In genomic region chr3:23219552-23219951, GRCh38 we compare ENCODE assay signal across 15 cellular contexts. TPM values are rescaled to one million over a fixed set of nuclear protein-coding genes. Genes with fewer than 3 reads are reported as not detected.
DNase-seq lines count a peak whose midpoint lies in the region; ATAC-seq and TF ChIP-seq lines count a peak whose summit lies in the region.
"Had no signal": no experiment of that assay in that cellular context is flagged by ENCODE, and none has a peak within 500 bp of the region (broad histone marks: within the 10 kb centered on the region; RNA-seq: fewer than 3 reads in every experiment).

No MANE protein-coding gene starts in this region.

- DNase-seq in activated T-cell treated with anti-CD3 and anti-CD28 coated beads, Interleukin-2, amount 50 U/mL, for 4 hours, result no peak
- no peak for DNase-seq in middle frontal gyrus (ENCODE audit: extremely low spot score, low spot score)
- DNase-seq in activated CD8-positive, alpha-beta memory T cell treated with anti-CD3 and anti-CD28 coated beads for 24 hours, result no peak
- DNase-seq: activated T-cell treated with anti-CD3 and anti-CD28 coated beads, Interleukin-2, amount 50 U/mL, for 72 hours; BE2C; body of pancreas; GF-D8; hippocampal formation; mesenchymal stem cell; NCI-H2029 treated with DMSO at 0.1 percent for 48 hours had no signal

- peaks cover 18% of the 10 kb centered on the region for H3K4me1 Mint-ChIP-seq in activated T-cell treated with anti-CD3 and anti-CD28 coated beads, Interleukin-2, amount 50 U/mL, for 4 hours (ENCODE audit: low read depth)

- H3K27ac ChIP-seq in VCaP, result peak overlapping the region; percentile 76
- H3K27ac ChIP-seq: body of pancreas had no signal

- H3K9me3 Mint-ChIP-seq in activated T-cell treated with anti-CD3 and anti-CD28 coated beads, Interleukin-2, amount 50 U/mL, for 4 hours, result peaks cover 7% of the 10 kb centered on the region

- TF ChIP-seq CTCF in VCaP (conservative IDR thresholded peaks at IDR 0.05), result no peak

- H3K4me3 Mint-ChIP-seq in activated T-cell treated with anti-CD3 and anti-CD28 coated beads, Interleukin-2, amount 50 U/mL, for 4 hours, result no peak overlapping the region
- H3K4me3 Mint-ChIP-seq: activated T-cell treated with anti-CD3 and anti-CD28 coated beads, Interleukin-2, amount 50 U/mL, for 72 hours had no signal

- ATAC-seq in GM18511 (IDR thresholded peaks at IDR 0.05; ENCODE audit: unreplicated experiment) (peak; percentile 57), GM21423 (IDR thresholded peaks at IDR 0.05; ENCODE audit: unreplicated experiment) (peak; percentile 43), HG03095 (IDR thresholded peaks at IDR 0.05; ENCODE audit: unreplicated experiment) (peak; percentile 52), HG02970 (IDR thresholded peaks at IDR 0.05; ENCODE audit: low FRiP score, unreplicated experiment) (no peak)
- no peak for ATAC-seq in activated T-cell treated with anti-CD3 and anti-CD28 coated beads, Interleukin-2, amount 50 U/mL, for 4 hours
- ATAC-seq: activated T-cell treated with anti-CD3 and anti-CD28 coated beads, Interleukin-2, amount 50 U/mL, for 72 hours; body of pancreas had no signal

- H3K36me3 Mint-ChIP-seq in activated T-cell treated with anti-CD3 and anti-CD28 coated beads, Interleukin-2, amount 50 U/mL, for 4 hours (ENCODE audit: insufficient read depth), result peaks cover 4% of the 10 kb centered on the region

- no peaks in the 10 kb centered on the region for H3K27me3 Mint-ChIP-seq in activated T-cell treated with anti-CD3 and anti-CD28 coated beads, Interleukin-2, amount 50 U/mL, for 4 hours (ENCODE audit: low read depth)

RNA-seq across cellular contexts. Expression of gene UBE2E2, which starts 16.4 kb away (rescaled TPM):
- 10 to 100 TPM in 2 of 3 donors, 1 to 10 TPM in 1; 8.7 to 11.5 (median 10.4) TPM for total RNA-seq in activated T-cell treated with anti-CD3 and anti-CD28 coated beads, Interleukin-2, amount 50 U/mL, for 4 hours

Comparison
In these comparisons a context has a peak if more than half of its experiments do, and no peak if none do; other contexts are left out.
1. ATAC-seq: peak in GM18511 (single experiment), GM21423 (single experiment) and HG03095 (single experiment); none in activated T-cell treated with anti-CD3 and anti-CD28 coated beads, Interleukin-2, amount 50 U/mL, for 4 hours (0 of 2) and HG02970 (single experiment).